17 cellular contexts compared by ENCODE assay signal in genomic region chr16:75476817-75477216, GRCh38. TPM values are rescaled to one million over a fixed set of nuclear protein-coding genes. Genes with fewer than 3 reads are reported as not detected.
A peak's percentile ranks its signal among the peaks of the same experiment; 100 is the strongest.
DNase-seq lines count a peak whose midpoint lies in the region; ATAC-seq and TF ChIP-seq lines count a peak whose summit lies in the region.
"Had no signal": no experiment of that assay in that cellular context is flagged by ENCODE, and none has a peak within 500 bp of the region (broad histone marks: within the 10 kb centered on the region; RNA-seq: fewer than 3 reads in every experiment).

No MANE protein-coding gene starts in this region.

- no peak for ATAC-seq in upper lobe of left lung (ENCODE audit: low FRiP score in 2 of 2)
- ATAC-seq in HG02763 (IDR thresholded peaks at IDR 0.05; ENCODE audit: unreplicated experiment), result no peak
- no peak for ATAC-seq in left colon

- no peaks in the 10 kb centered on the region for H3K9me3 ChIP-seq in BLaER1 treated with 17β-estradiol and CSF1 and Interleukin-3, amounts not matched to agents 10 nM and 100 nM (replicated peaks in 1 of 11)
- no peaks in the 10 kb centered on the region for H3K9me3 ChIP-seq in upper lobe of left lung
- H3K9me3 ChIP-seq: SJSA1 had no signal

- peaks cover 2% of the 10 kb centered on the region for H3K4me1 Mint-ChIP-seq in neural crest cell

- H4K20me1 ChIP-seq in BLaER1 treated with 17β-estradiol and CSF1 and Interleukin-3, amounts not matched to agents 10 nM and 100 nM, result no peaks in the 10 kb centered on the region

- WGBS in upper lobe of left lung, 2 donors, result 86 to 90% methylated on average over 8 of the region's 8 CpGs

- H3K27me3 ChIP-seq in BLaER1 treated with 17β-estradiol and CSF1 and Interleukin-3, amounts not matched to agents 10 nM and 100 nM, result no peaks in the 10 kb centered on the region
- no peaks in the 10 kb centered on the region for H3K27me3 ChIP-seq in upper lobe of left lung
- H3K27me3 ChIP-seq: SJSA1 had no signal

- no peaks in the 10 kb centered on the region for H3K27me3 Mint-ChIP-seq in neural crest cell (ENCODE audit: low read depth)

- TF ChIP-seq CTCF in neural crest cell (conservative IDR thresholded peaks at IDR 0.05) (no peak), upper lobe of left lung (IDR thresholded peaks at IDR 0.05) (no peak)

- H3K4me3 ChIP-seq in BLaER1 treated with 17β-estradiol and CSF1 and Interleukin-3, amounts not matched to agents 10 nM and 100 nM, result no peak overlapping the region
- H3K4me3 ChIP-seq in upper lobe of left lung, result no peak overlapping the region
- H3K4me3 ChIP-seq: PC-9, SJSA1 had no signal

- TF ChIP-seq POLR2A in upper lobe of left lung (IDR thresholded peaks at IDR 0.05), result no peak

- no peak overlapping the region for H3K9ac ChIP-seq in BLaER1 treated with 17β-estradiol and CSF1 and Interleukin-3, amounts not matched to agents 10 nM and 100 nM

- H3K4me2 ChIP-seq in BLaER1 treated with 17β-estradiol and CSF1 and Interleukin-3, amounts not matched to agents 10 nM and 100 nM, result peak overlapping the region in 1 of 11 experiments; percentile 66; a peak in 1 of 22 replicates
- H3K4me2 ChIP-seq: PC-9 had no signal

- H3K36me3 ChIP-seq in BLaER1 treated with 17β-estradiol and CSF1 and Interleukin-3, amounts not matched to agents 10 nM and 100 nM, result peaks cover 0 to 88% (median 50%) of the 10 kb centered on the region in 11 experiments; a peak in 17 of 22 replicates
- no peaks in the 10 kb centered on the region for H3K36me3 ChIP-seq in upper lobe of left lung
- H3K36me3 ChIP-seq: SJSA1 had no signal

- peak overlapping the region; percentile 35 for H3K27ac Mint-ChIP-seq in neural crest cell (ENCODE audit: unreplicated experiment)

- TF ChIP-seq EP300 in Ishikawa (IDR thresholded peaks at IDR 0.05; ENCODE audit: borderline replicate concordance) (peak; percentile 97), upper lobe of left lung (IDR thresholded peaks at IDR 0.05) (no peak)

- TF ChIP-seq RAD21 in Ishikawa (IDR thresholded peaks at IDR 0.05; ENCODE audit: low read depth), result 0 out of 2 replicates have a peak, but pooled peaks have one; percentile 11

- H3K4me3 Mint-ChIP-seq in neural crest cell, result no peak overlapping the region
- H3K4me3 Mint-ChIP-seq: IgD-negative memory B cell had no signal

- intact Hi-C loops in left colon (cut with DNase I, micrococcal nuclease), result no loop called here

- DNase-seq in epithelial cell of prostate (ENCODE audit: low read depth, low spot score) (no peak), neural crest cell (ENCODE audit: low read depth, low spot score) (no peak), upper lobe of left lung (no peak), left colon (no peak)
- DNase-seq: GF-D8, NCI-H1436 treated with DMSO at 0.1 percent for 48 hours, NCI-H2029 treated with DMSO at 0.1 percent for 48 hours, NCI-H2171 treated with DMSO at 0.1 percent for 48 hours, NCI-H510A treated with DMSO at 0.1 percent for 48 hours, NCI-H82 had no signal

- peak overlapping the region in 6 of 11 experiments; percentile 27 to 80 (median 66); a peak in 6 of 22 replicates for H3K27ac ChIP-seq in BLaER1 treated with 17β-estradiol and CSF1 and Interleukin-3, amounts not matched to agents 10 nM and 100 nM
- peak overlapping the region; percentile 45 for H3K27ac ChIP-seq in epithelial cell of prostate
- H3K27ac ChIP-seq in upper lobe of left lung, result no peak overlapping the region
- H3K27ac ChIP-seq: PC-9, SJSA1 had no signal

- H3K9me3 Mint-ChIP-seq in neural crest cell, result no peaks in the 10 kb centered on the region

- H3K4me1 ChIP-seq in BLaER1 treated with 17β-estradiol and CSF1 and Interleukin-3, amounts not matched to agents 10 nM and 100 nM, result peaks cover 0 to 26% (median 17%) of the 10 kb centered on the region in 10 experiments; a peak in 14 of 20 replicates
- no peaks in the 10 kb centered on the region for H3K4me1 ChIP-seq in upper lobe of left lung
- H3K4me1 ChIP-seq: SJSA1 had no signal

- H3K36me3 Mint-ChIP-seq in neural crest cell (ENCODE audit: low read depth), result peaks cover 7% of the 10 kb centered on the region

TF ChIP-seq in Ishikawa, 13 proteins besides CTCF, POLR2A, EP300 and RAD21:
- no peak for TF ChIP-seq CREB1 (IDR thresholded peaks at IDR 0.05; ENCODE audit: low read depth)
- TF ChIP-seq ZBTB7A (IDR thresholded peaks at IDR 0.05; ENCODE audit: low read depth), result peak; percentile 67; the same call in 1 of the 2 replicates
- no peak for TF ChIP-seq EGR1 (IDR thresholded peaks at IDR 0.05)
- peak; percentile 74 for TF ChIP-seq YY1 (IDR thresholded peaks at IDR 0.05; ENCODE audit: low read depth)
- TF ChIP-seq TAF1 (IDR thresholded peaks at IDR 0.05; ENCODE audit: low read depth), result no peak
- TF ChIP-seq, protein P1, sequence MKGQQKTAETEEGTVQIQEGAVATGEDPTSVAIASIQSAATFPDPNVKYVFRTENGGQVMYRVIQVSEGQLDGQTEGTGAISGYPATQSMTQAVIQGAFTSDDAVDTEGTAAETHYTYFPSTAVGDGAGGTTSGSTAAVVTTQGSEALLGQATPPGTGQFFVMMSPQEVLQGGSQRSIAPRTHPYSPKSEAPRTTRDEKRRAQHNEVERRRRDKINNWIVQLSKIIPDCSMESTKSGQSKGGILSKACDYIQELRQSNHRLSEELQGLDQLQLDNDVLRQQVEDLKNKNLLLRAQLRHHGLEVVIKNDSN (IDR thresholded peaks at IDR 0.05), result peak; percentile 37; the same call in 1 of the 2 replicates
- peak; percentile 96 for TF ChIP-seq TEAD4 (IDR thresholded peaks at IDR 0.05)
- TF ChIP-seq, protein P2, sequence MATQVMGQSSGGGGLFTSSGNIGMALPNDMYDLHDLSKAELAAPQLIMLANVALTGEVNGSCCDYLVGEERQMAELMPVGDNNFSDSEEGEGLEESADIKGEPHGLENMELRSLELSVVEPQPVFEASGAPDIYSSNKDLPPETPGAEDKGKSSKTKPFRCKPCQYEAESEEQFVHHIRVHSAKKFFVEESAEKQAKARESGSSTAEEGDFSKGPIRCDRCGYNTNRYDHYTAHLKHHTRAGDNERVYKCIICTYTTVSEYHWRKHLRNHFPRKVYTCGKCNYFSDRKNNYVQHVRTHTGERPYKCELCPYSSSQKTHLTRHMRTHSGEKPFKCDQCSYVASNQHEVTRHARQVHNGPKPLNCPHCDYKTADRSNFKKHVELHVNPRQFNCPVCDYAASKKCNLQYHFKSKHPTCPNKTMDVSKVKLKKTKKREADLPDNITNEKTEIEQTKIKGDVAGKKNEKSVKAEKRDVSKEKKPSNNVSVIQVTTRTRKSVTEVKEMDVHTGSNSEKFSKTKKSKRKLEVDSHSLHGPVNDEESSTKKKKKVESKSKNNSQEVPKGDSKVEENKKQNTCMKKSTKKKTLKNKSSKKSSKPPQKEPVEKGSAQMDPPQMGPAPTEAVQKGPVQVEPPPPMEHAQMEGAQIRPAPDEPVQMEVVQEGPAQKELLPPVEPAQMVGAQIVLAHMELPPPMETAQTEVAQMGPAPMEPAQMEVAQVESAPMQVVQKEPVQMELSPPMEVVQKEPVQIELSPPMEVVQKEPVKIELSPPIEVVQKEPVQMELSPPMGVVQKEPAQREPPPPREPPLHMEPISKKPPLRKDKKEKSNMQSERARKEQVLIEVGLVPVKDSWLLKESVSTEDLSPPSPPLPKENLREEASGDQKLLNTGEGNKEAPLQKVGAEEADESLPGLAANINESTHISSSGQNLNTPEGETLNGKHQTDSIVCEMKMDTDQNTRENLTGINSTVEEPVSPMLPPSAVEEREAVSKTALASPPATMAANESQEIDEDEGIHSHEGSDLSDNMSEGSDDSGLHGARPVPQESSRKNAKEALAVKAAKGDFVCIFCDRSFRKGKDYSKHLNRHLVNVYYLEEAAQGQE (IDR thresholded peaks at IDR 0.05; ENCODE audit: low read depth), result no peak; the same call in 1 of the 2 replicates
- peak; percentile 69; the same call in 1 of the 2 replicates for TF ChIP-seq CEBPB (IDR thresholded peaks at IDR 0.05)
- TF ChIP-seq NFIC (IDR thresholded peaks at IDR 0.05), result peak; percentile 98
- peak; percentile 98 for TF ChIP-seq TCF12 (IDR thresholded peaks at IDR 0.05; ENCODE audit: low read depth)
- TF ChIP-seq FOXM1 (IDR thresholded peaks at IDR 0.05; ENCODE audit: borderline replicate concordance, low read depth), result peak; percentile 91
- TF ChIP-seq, protein P3, sequence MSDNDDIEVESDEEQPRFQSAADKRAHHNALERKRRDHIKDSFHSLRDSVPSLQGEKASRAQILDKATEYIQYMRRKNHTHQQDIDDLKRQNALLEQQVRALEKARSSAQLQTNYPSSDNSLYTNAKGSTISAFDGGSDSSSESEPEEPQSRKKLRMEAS (IDR thresholded peaks at IDR 0.05), result 0 out of 2 replicates have a peak, but pooled peaks have one; percentile 54

RNA-seq across cellular contexts. Expression of gene TMEM170A, which starts 12.3 kb away (rescaled TPM):
- total RNA-seq in neural crest cell (50.5 and 56.4 TPM in 2 replicates), upper lobe of left lung (10 to 100 TPM; 11.5 to 31.6 (median 25.5) TPM), left colon (10 to 100 TPM; 54.1 to 71.9 TPM)

RNA-seq across cellular contexts. Expression of gene CHST6, which starts 18.4 kb away (rescaled TPM):
- total RNA-seq in neural crest cell, result 22.4 and 23.1 TPM in 2 replicates
- total RNA-seq in upper lobe of left lung, result 10 to 100 TPM in 1 of 6 donors, 1 to 10 TPM in 4, under 1 TPM in 1; 0.11 to 11.6 (median 2.2) TPM
- 1 to 10 TPM; 2.0 to 4.0 TPM for total RNA-seq in left colon
- total RNA-seq: SJSA1 had no signal

RNA-seq across cellular contexts. Expression of gene CFDP1, which starts 43.5 kb away (rescaled TPM):
- total RNA-seq in neural crest cell (99.8 and 103 TPM in 2 replicates), upper lobe of left lung (100 to 1,000 TPM in 1 of 6 donors, 10 to 100 TPM in 5; 36.8 to 185 (median 50.6) TPM), left colon (100 to 1,000 TPM in 1 of 2 donors, 10 to 100 TPM in 1; 79.8 to 117 TPM)

RNA-seq across cellular contexts. Expression of gene CHST5, which starts 59.1 kb away (rescaled TPM):
- total RNA-seq in neural crest cell (1.3 and 1.5 TPM in 2 replicates), upper lobe of left lung (1 to 10 TPM in 1 of 6 donors, under 1 TPM in 2, not detected in 3; 0.11 to 1.7 (median 0.51) TPM), left colon (100 to 1,000 TPM; 115 to 116 TPM)
- total RNA-seq: LHCN-M2 had no signal

Comparison
In these comparisons a context has a peak if more than half of its experiments do, and no peak if none do; other contexts are left out.
1. H3K27ac ChIP-seq: peak in BLaER1 treated with 17β-estradiol and CSF1 and Interleukin-3, amounts not matched to agents 10 nM and 100 nM (6 of 11) and epithelial cell of prostate (single experiment); none in upper lobe of left lung (0 of 4).